In the genomic region with DNA sequence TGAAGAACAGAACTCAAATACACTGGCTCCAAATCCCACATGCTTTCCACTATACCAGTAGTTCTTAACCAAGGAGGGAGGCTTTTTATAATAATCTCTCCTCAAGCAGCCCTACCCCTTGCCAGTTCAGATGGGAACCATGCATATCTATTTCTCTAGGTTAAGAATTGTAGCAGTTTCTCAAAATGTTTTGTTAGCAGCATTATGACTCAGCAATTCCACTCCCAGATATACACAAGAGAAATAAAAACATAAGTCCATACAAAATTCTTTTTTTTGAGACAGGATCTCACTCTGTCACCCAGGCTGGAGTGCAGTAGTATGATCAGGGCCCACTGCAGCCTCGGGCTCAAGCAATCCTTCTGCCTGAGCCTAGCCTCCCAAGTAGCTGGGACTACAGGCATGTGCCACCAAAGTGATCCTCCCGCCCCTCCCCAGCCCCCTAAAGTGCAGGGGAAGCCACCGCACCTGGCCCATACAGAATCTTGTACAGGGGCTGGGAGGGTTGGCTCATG, we compare ENCODE assay signal across 13 cellular contexts. TPM values are rescaled to one million over a fixed set of nuclear protein-coding genes. Genes with fewer than 3 reads are reported as not detected.
DNase-seq lines count a peak whose midpoint lies in the region; ATAC-seq lines count a peak whose summit lies in the region.
"Had no signal": no experiment of that assay in that cellular context is flagged by ENCODE, and none has a peak within 500 bp of the region (broad histone marks: within the 10 kb centered on the region; RNA-seq: fewer than 3 reads in every experiment).

No MANE protein-coding gene starts in this region.

- DNase-seq in activated CD4-positive, alpha-beta T cell treated with anti-CD3 and anti-CD28 coated beads, Interleukin-2, amount 10 ng/mL, durations not matched to agents 7 days and 5 days = no peak
- DNase-seq in activated CD4-positive, alpha-beta T cell treated with anti-CD3 and anti-CD28 coated beads for 1 hour = no peak
- no peak for DNase-seq in activated CD4-positive, alpha-beta memory T cell treated with anti-CD3 and anti-CD28 coated beads, Interleukin-2, amount 10 ng/mL, durations not matched to agents 7 days and 5 days
- DNase-seq in fibroblast of the conjunctiva (ENCODE audit: low read depth) = peak; percentile 79
- peak; percentile 86 for DNase-seq in stromal cell of bone marrow (ENCODE audit: low read depth)
- no peak for DNase-seq in SK-N-DZ (ENCODE audit: low spot score)
- no peak for DNase-seq in CD4-positive, alpha-beta memory T cell
- DNase-seq: activated CD4-positive, CD25-positive, alpha-beta regulatory T cell treated with anti-CD3 and anti-CD28 coated beads, Interleukin-2, amount 50 U/mL, for 72 hours; mesendoderm; NCI-H748 treated with DMSO at 0.1 percent for 48 hours; stimulated activated CD4-positive, alpha-beta T cell treated with anti-CD3 and anti-CD28 coated beads, Interleukin-2, amount 100 ng/mL, for 48 hours had no signal

- peaks cover 41% of the 10 kb centered on the region for H3K4me1 ChIP-seq in CD4-positive, alpha-beta memory T cell (ENCODE audit: insufficient read depth, low read length)

- H3K27ac ChIP-seq in CD4-positive, alpha-beta memory T cell (ENCODE audit: low read depth, low read length) = no peak overlapping the region

- H3K27ac Mint-ChIP-seq in activated CD4-positive, alpha-beta T cell treated with anti-CD3 and anti-CD28 coated beads, Interleukin-2, amount 10 ng/mL, durations not matched to agents 7 days and 5 days = peak overlapping the region; percentile 6
- H3K27ac Mint-ChIP-seq in activated CD4-positive, alpha-beta memory T cell treated with anti-CD3 and anti-CD28 coated beads, Interleukin-2, amount 10 ng/mL, durations not matched to agents 7 days and 5 days = peak overlapping the region; percentile 1
- peak overlapping the region in 2 of 7 donors; percentile 7 to 12 for H3K27ac Mint-ChIP-seq in CD4-positive, alpha-beta memory T cell

- H3K4me3 Mint-ChIP-seq in activated CD4-positive, alpha-beta T cell treated with anti-CD3 and anti-CD28 coated beads, Interleukin-2, amount 10 ng/mL, durations not matched to agents 7 days and 5 days = no peak overlapping the region
- H3K4me3 Mint-ChIP-seq in activated CD4-positive, alpha-beta memory T cell treated with anti-CD3 and anti-CD28 coated beads, Interleukin-2, amount 10 ng/mL, durations not matched to agents 7 days and 5 days = no peak overlapping the region
- no peak overlapping the region for H3K4me3 Mint-ChIP-seq in CD4-positive, alpha-beta memory T cell
- H3K4me3 Mint-ChIP-seq: B cell had no signal

- POLR2A ChIA-PET in activated CD4-positive, alpha-beta T cell treated with anti-CD3 and anti-CD28 coated beads, Interleukin-2, amount 10 ng/mL, durations not matched to agents 7 days and 5 days (lab: Charles Lee) = interaction anchor here (1.0 kb wide), 1 partner anchor 17 kb away, joined by 5 read pairs; no protein-coding TSS in a partner anchor
- POLR2A ChIA-PET in activated CD4-positive, alpha-beta memory T cell treated with anti-CD3 and anti-CD28 coated beads, Interleukin-2, amount 10 ng/mL, durations not matched to agents 7 days and 5 days (lab: Charles Lee) = interaction anchor here (1.1 kb wide), 1 partner anchor 19 kb away, joined by 8 read pairs; a partner anchor contains a TSS
- POLR2A ChIA-PET in CD4-positive, alpha-beta memory T cell (lab: Charles Lee; ENCODE audit: partially characterized antibody) = interaction anchor here (1.1 kb wide), 1 partner anchor 17 kb away, joined by 3 read pairs; no protein-coding TSS in a partner anchor

- H3K9me3 ChIP-seq in CD4-positive, alpha-beta memory T cell (ENCODE audit: control insufficient read depth in 1 of 2, low read length in 2 of 2) = no peaks in the 10 kb centered on the region

- intact Hi-C loops in CD4-positive, alpha-beta memory T cell (cut with micrococcal nuclease) = no loop called here

- H3K27me3 Mint-ChIP-seq in activated CD4-positive, alpha-beta T cell treated with anti-CD3 and anti-CD28 coated beads, Interleukin-2, amount 10 ng/mL, durations not matched to agents 7 days and 5 days = no peaks in the 10 kb centered on the region
- H3K27me3 Mint-ChIP-seq in activated CD4-positive, alpha-beta memory T cell treated with anti-CD3 and anti-CD28 coated beads, Interleukin-2, amount 10 ng/mL, durations not matched to agents 7 days and 5 days = no peaks in the 10 kb centered on the region
- no peaks in the 10 kb centered on the region for H3K27me3 Mint-ChIP-seq in CD4-positive, alpha-beta memory T cell
- H3K27me3 Mint-ChIP-seq: B cell had no signal

- peaks cover 51% of the 10 kb centered on the region for H3K36me3 Mint-ChIP-seq in activated CD4-positive, alpha-beta T cell treated with anti-CD3 and anti-CD28 coated beads, Interleukin-2, amount 10 ng/mL, durations not matched to agents 7 days and 5 days (ENCODE audit: low read depth)
- H3K36me3 Mint-ChIP-seq in activated CD4-positive, alpha-beta memory T cell treated with anti-CD3 and anti-CD28 coated beads, Interleukin-2, amount 10 ng/mL, durations not matched to agents 7 days and 5 days (ENCODE audit: low read depth) = peaks cover 65% of the 10 kb centered on the region
- H3K36me3 Mint-ChIP-seq in CD4-positive, alpha-beta memory T cell = peaks cover 24 to 54% of the 10 kb centered on the region in 2 donors

- peaks cover 24% of the 10 kb centered on the region for H3K36me3 ChIP-seq in CD4-positive, alpha-beta memory T cell (ENCODE audit: insufficient read depth, low read length)

- H3K9me3 Mint-ChIP-seq in activated CD4-positive, alpha-beta T cell treated with anti-CD3 and anti-CD28 coated beads, Interleukin-2, amount 10 ng/mL, durations not matched to agents 7 days and 5 days = no peaks in the 10 kb centered on the region
- H3K9me3 Mint-ChIP-seq in activated CD4-positive, alpha-beta memory T cell treated with anti-CD3 and anti-CD28 coated beads, Interleukin-2, amount 10 ng/mL, durations not matched to agents 7 days and 5 days = no peaks in the 10 kb centered on the region
- no peaks in the 10 kb centered on the region for H3K9me3 Mint-ChIP-seq in CD4-positive, alpha-beta memory T cell

- H3K27me3 ChIP-seq in CD4-positive, alpha-beta memory T cell (ENCODE audit: insufficient read depth, low read length) = no peaks in the 10 kb centered on the region

- no peak overlapping the region for H3K4me3 ChIP-seq in CD4-positive, alpha-beta memory T cell (ENCODE audit: low read length in 2 of 2)

- peaks cover 53% of the 10 kb centered on the region for H3K4me1 Mint-ChIP-seq in activated CD4-positive, alpha-beta T cell treated with anti-CD3 and anti-CD28 coated beads, Interleukin-2, amount 10 ng/mL, durations not matched to agents 7 days and 5 days
- H3K4me1 Mint-ChIP-seq in activated CD4-positive, alpha-beta memory T cell treated with anti-CD3 and anti-CD28 coated beads, Interleukin-2, amount 10 ng/mL, durations not matched to agents 7 days and 5 days = peaks cover 53% of the 10 kb centered on the region
- H3K4me1 Mint-ChIP-seq in CD4-positive, alpha-beta memory T cell = peaks cover 47 to 76% (median 61%) of the 10 kb centered on the region in 4 donors

- CTCF ChIA-PET in activated CD4-positive, alpha-beta T cell treated with anti-CD3 and anti-CD28 coated beads, Interleukin-2, amount 10 ng/mL, durations not matched to agents 7 days and 5 days (lab: Charles Lee) = interaction anchor here (1.0 to 1.5 kb wide), 2 partner anchors 14 to 27 kb away, joined by 5 read pairs; no protein-coding TSS in a partner anchor
- CTCF ChIA-PET in activated CD4-positive, alpha-beta memory T cell treated with anti-CD3 and anti-CD28 coated beads, Interleukin-2, amount 10 ng/mL, durations not matched to agents 7 days and 5 days (lab: Charles Lee) = interaction anchor here (1.2 kb wide), 1 partner anchor 35 kb away, joined by 5 read pairs; no protein-coding TSS in a partner anchor
- CTCF ChIA-PET in CD4-positive, alpha-beta memory T cell (lab: Charles Lee; ENCODE audit: partially characterized antibody) = no interaction called here

- ATAC-seq in HG02970 (IDR thresholded peaks at IDR 0.05; ENCODE audit: low FRiP score, unreplicated experiment) = no peak

RNA-seq across cellular contexts. Expression of a gene that starts 18.1 kb away (rescaled TPM):
- 10 to 100 TPM; 68.0 to 75.1 TPM for total RNA-seq in activated CD4-positive, alpha-beta T cell treated with anti-CD3 and anti-CD28 coated beads, Interleukin-2, amount 10 ng/mL, durations not matched to agents 7 days and 5 days
- total RNA-seq in activated CD4-positive, alpha-beta memory T cell treated with anti-CD3 and anti-CD28 coated beads, Interleukin-2, amount 10 ng/mL, durations not matched to agents 7 days and 5 days = 10 to 100 TPM; 83.1 to 84.8 TPM
- polyA plus RNA-seq in SK-N-DZ (2014; cell fraction: cytosol; rRNA removed) = 101 and 114 TPM in 2 replicates
- 49.4 and 50.9 TPM in 2 replicates for polyA plus RNA-seq in SK-N-DZ (2014; cell fraction: nucleus; rRNA removed)
- 10 to 100 TPM; 51.6 to 54.3 TPM for total RNA-seq in CD4-positive, alpha-beta memory T cell
- 1 to 10 TPM in 1 of 2 donors, under 1 TPM in 1; 0.94 to 2.4 TPM for polyA plus RNA-seq in CD4-positive, alpha-beta memory T cell

RNA-seq across cellular contexts. Expression of a gene that starts 38.2 kb away (rescaled TPM):
- 10 to 100 TPM; 27.0 to 28.1 TPM for total RNA-seq in activated CD4-positive, alpha-beta T cell treated with anti-CD3 and anti-CD28 coated beads, Interleukin-2, amount 10 ng/mL, durations not matched to agents 7 days and 5 days
- 10 to 100 TPM; 33.7 to 38.4 TPM for total RNA-seq in activated CD4-positive, alpha-beta memory T cell treated with anti-CD3 and anti-CD28 coated beads, Interleukin-2, amount 10 ng/mL, durations not matched to agents 7 days and 5 days
- 24.8 and 32.8 TPM in 2 replicates for polyA plus RNA-seq in SK-N-DZ (2014; cell fraction: cytosol; rRNA removed)
- 8.4 and 14.6 TPM in 2 replicates for polyA plus RNA-seq in SK-N-DZ (2014; cell fraction: nucleus; rRNA removed)
- total RNA-seq in CD4-positive, alpha-beta memory T cell = 10 to 100 TPM; 41.9 to 43.1 TPM
- 100 to 1,000 TPM in 1 of 2 donors, 10 to 100 TPM in 1; 49.7 to 111 TPM for polyA plus RNA-seq in CD4-positive, alpha-beta memory T cell

Comparison
In these comparisons a context has a peak if more than half of its experiments do, and no peak if none do; other contexts are left out.
1. DNase-seq: peak in fibroblast of the conjunctiva (single experiment) and stromal cell of bone marrow (single experiment); none in activated CD4-positive, alpha-beta T cell treated with anti-CD3 and anti-CD28 coated beads, Interleukin-2, amount 10 ng/mL, durations not matched to agents 7 days and 5 days (single experiment), activated CD4-positive, alpha-beta T cell treated with anti-CD3 and anti-CD28 coated beads for 1 hour (single experiment), activated CD4-positive, alpha-beta memory T cell treated with anti-CD3 and anti-CD28 coated beads, Interleukin-2, amount 10 ng/mL, durations not matched to agents 7 days and 5 days (single experiment), SK-N-DZ (single experiment) and CD4-positive, alpha-beta memory T cell (0 of 5).